9 cellular contexts compared by ENCODE assay signal in the genomic region with DNA sequence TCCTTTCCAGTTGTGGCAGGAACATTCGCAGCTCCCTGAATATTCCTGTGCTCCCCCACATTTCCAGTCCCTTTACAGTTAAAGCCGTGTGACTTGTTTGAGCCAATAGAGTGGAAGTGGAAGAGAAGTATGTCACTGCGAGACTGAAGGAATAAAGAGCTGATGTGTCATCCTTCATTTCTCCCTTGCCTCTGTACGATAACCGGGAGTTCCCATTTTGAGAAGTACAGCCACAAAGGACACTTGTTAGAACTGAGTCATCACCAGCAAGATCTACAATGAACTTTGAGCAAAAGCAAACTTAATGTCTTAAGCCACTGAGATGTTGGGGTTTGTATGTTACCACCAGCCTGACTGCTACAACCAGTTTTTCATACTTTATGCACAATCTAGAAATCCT.
DNase-seq lines count a peak whose midpoint lies in the region; ATAC-seq, FAIRE-seq and TF ChIP-seq lines count a peak whose summit lies in the region.
"Had no signal": no experiment of that assay in that cellular context is flagged by ENCODE, and none has a peak within 500 bp of the region (broad histone marks: within the 10 kb centered on the region; RNA-seq: fewer than 3 reads in every experiment).

No MANE protein-coding gene starts in this region.

- no peaks in the 10 kb centered on the region for H3K27me3 ChIP-seq in bronchial epithelial cell (ENCODE audit: control insufficient read depth, insufficient read depth, low read length)
- H3K27me3 ChIP-seq in MM.1S (replicated peaks; ENCODE audit: insufficient read depth, low read length), result no peaks in the 10 kb centered on the region

- peak overlapping the region; percentile 71 for H3K27ac Mint-ChIP-seq in stimulated activated naive CD8-positive, alpha-beta T cell treated with anti-CD3 and anti-CD28 coated beads, Interleukin-15, Interleukin-2, amounts not matched to agents 100 ng/mL and 50 ng/mL, for 24 hours
- H3K27ac Mint-ChIP-seq: naive B cell had no signal

- peak; percentile 41 for DNase-seq in AG20443 (ENCODE audit: low spot score)
- DNase-seq in LoVo (ENCODE audit: low spot score), result peak; percentile 75
- peak; percentile 90 for DNase-seq in bronchial epithelial cell (ENCODE audit: low read depth)
- DNase-seq in SHP77 treated with DMSO at 0.1 percent for 48 hours (lab: John Stamatoyannopoulos, UW), result no peak
- DNase-seq in NCI-H748 treated with DMSO at 0.1 percent for 48 hours (lab: John Stamatoyannopoulos, UW), result no peak
- no peak for DNase-seq in MM.1S
- DNase-seq: naive B cell had no signal

- H3K36me3 ChIP-seq in bronchial epithelial cell (ENCODE audit: control insufficient read depth, insufficient read depth, low read length), result no peaks in the 10 kb centered on the region
- H3K36me3 ChIP-seq in MM.1S (replicated peaks; ENCODE audit: insufficient read depth, low read length), result no peaks in the 10 kb centered on the region

- ATAC-seq in GM21529 (IDR thresholded peaks at IDR 0.05; ENCODE audit: unreplicated experiment), result peak; percentile 55

- H4K20me1 ChIP-seq in MM.1S (ENCODE audit: insufficient read depth, low read length), result no peaks in the 10 kb centered on the region

- H3K9me3 ChIP-seq in MM.1S (replicated peaks; ENCODE audit: insufficient read depth, low read length), result no peaks in the 10 kb centered on the region

- peak overlapping the region; percentile 35 for H3K4me3 Mint-ChIP-seq in stimulated activated naive CD8-positive, alpha-beta T cell treated with anti-CD3 and anti-CD28 coated beads, Interleukin-15, Interleukin-2, amounts not matched to agents 100 ng/mL and 50 ng/mL, for 24 hours
- H3K4me3 Mint-ChIP-seq: naive B cell had no signal

- no peaks in the 10 kb centered on the region for H3K9me2 ChIP-seq in MM.1S (replicated peaks; ENCODE audit: insufficient read depth, low read length)

- peak; percentile 36 for FAIRE-seq in bronchial epithelial cell (lab: Jason Lieb, UNC)

- no peaks in the 10 kb centered on the region for H3K4me1 ChIP-seq in MM.1S (ENCODE audit: low read length)

- no peaks in the 10 kb centered on the region for H3F3A ChIP-seq in MM.1S (ENCODE audit: insufficient read depth, low read length)

- no peak overlapping the region for H3K4me2 ChIP-seq in MM.1S (ENCODE audit: low read depth, low read length)

- H3K9ac ChIP-seq in MM.1S (ENCODE audit: low read length), result no peak overlapping the region

- no peaks in the 10 kb centered on the region for H3K27me3 Mint-ChIP-seq in stimulated activated naive CD8-positive, alpha-beta T cell treated with anti-CD3 and anti-CD28 coated beads, Interleukin-15, Interleukin-2, amounts not matched to agents 100 ng/mL and 50 ng/mL, for 24 hours

- no peaks in the 10 kb centered on the region for H3K79me2 ChIP-seq in MM.1S (ENCODE audit: low read length)

- no peaks in the 10 kb centered on the region for H3K36me3 Mint-ChIP-seq in stimulated activated naive CD8-positive, alpha-beta T cell treated with anti-CD3 and anti-CD28 coated beads, Interleukin-15, Interleukin-2, amounts not matched to agents 100 ng/mL and 50 ng/mL, for 24 hours (ENCODE audit: low read depth)

- H3K4me1 Mint-ChIP-seq in stimulated activated naive CD8-positive, alpha-beta T cell treated with anti-CD3 and anti-CD28 coated beads, Interleukin-15, Interleukin-2, amounts not matched to agents 100 ng/mL and 50 ng/mL, for 24 hours (ENCODE audit: low read depth), result peaks cover 27% of the 10 kb centered on the region

- no peaks in the 10 kb centered on the region for H3K9me3 Mint-ChIP-seq in stimulated activated naive CD8-positive, alpha-beta T cell treated with anti-CD3 and anti-CD28 coated beads, Interleukin-15, Interleukin-2, amounts not matched to agents 100 ng/mL and 50 ng/mL, for 24 hours

- H2AFZ ChIP-seq in MM.1S (ENCODE audit: low read length), result no peak overlapping the region

- TF ChIP-seq CTCF in bronchial epithelial cell (IDR thresholded peaks at IDR 0.05; ENCODE audit: insufficient read depth, low read length, severe bottlenecking), result no peak
- no peak for TF ChIP-seq CTCF in MM.1S (IDR thresholded peaks at IDR 0.05; ENCODE audit: low read length)

- H3K27ac ChIP-seq in MM.1S (ENCODE audit: low read length), result no peak overlapping the region

- H3K4me3 ChIP-seq in bronchial epithelial cell (ENCODE audit: low read depth, low read length) (no peak overlapping the region), MM.1S (ENCODE audit: low read length) (no peak overlapping the region)

Comparison
In these comparisons a context has a peak if more than half of its experiments do, and no peak if none do; other contexts are left out.
1. DNase-seq: peak in AG20443 (single experiment), LoVo (single experiment) and bronchial epithelial cell (single experiment); none in SHP77 treated with DMSO at 0.1 percent for 48 hours (single experiment), NCI-H748 treated with DMSO at 0.1 percent for 48 hours (single experiment) and MM.1S (single experiment).